ENCODE assay signal across 1 cellular context in genomic region chr19:14818588-14818987, GRCh38.
TF ChIP-seq lines count a peak whose summit lies in the region.

No MANE protein-coding gene starts in this region.

TF ChIP-seq in K562, 482 proteins besides CTCF, POLR2A, EP300 and RAD21 (continued from another document):
- TF ChIP-seq, protein P1, sequence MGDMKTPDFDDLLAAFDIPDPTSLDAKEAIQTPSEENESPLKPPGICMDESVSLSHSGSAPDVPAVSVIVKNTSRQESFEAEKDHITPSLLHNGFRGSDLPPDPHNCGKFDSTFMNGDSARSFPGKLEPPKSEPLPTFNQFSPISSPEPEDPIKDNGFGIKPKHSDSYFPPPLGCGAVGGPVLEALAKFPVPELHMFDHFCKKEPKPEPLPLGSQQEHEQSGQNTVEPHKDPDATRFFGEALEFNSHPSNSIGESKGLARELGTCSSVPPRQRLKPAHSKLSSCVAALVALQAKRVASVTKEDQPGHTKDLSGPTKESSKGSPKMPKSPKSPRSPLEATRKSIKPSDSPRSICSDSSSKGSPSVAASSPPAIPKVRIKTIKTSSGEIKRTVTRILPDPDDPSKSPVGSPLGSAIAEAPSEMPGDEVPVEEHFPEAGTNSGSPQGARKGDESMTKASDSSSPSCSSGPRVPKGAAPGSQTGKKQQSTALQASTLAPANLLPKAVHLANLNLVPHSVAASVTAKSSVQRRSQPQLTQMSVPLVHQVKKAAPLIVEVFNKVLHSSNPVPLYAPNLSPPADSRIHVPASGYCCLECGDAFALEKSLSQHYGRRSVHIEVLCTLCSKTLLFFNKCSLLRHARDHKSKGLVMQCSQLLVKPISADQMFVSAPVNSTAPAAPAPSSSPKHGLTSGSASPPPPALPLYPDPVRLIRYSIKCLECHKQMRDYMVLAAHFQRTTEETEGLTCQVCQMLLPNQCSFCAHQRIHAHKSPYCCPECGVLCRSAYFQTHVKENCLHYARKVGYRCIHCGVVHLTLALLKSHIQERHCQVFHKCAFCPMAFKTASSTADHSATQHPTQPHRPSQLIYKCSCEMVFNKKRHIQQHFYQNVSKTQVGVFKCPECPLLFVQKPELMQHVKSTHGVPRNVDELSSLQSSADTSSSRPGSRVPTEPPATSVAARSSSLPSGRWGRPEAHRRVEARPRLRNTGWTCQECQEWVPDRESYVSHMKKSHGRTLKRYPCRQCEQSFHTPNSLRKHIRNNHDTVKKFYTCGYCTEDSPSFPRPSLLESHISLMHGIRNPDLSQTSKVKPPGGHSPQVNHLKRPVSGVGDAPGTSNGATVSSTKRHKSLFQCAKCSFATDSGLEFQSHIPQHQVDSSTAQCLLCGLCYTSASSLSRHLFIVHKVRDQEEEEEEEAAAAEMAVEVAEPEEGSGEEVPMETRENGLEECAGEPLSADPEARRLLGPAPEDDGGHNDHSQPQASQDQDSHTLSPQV (IDR thresholded peaks at IDR 0.05): no peak
- TF ChIP-seq TEAD4 (IDR thresholded peaks at IDR 0.05; ENCODE audit: low read length): peak; percentile 66; the same call in 1 of the 2 replicates
- TF ChIP-seq TEAD4 (CRISPR knock-in tag; IDR thresholded peaks at IDR 0.05; ENCODE audit: borderline replicate concordance): no peak
- peak; percentile 45; the same call in 1 of the 2 replicates for TF ChIP-seq ARID1B (IDR thresholded peaks at IDR 0.05)
- no peak for TF ChIP-seq SMARCE1 (IDR thresholded peaks at IDR 0.05)
- peak; percentile 50 for TF ChIP-seq TCF3 (CRISPR knock-in tag; IDR thresholded peaks at IDR 0.05)
- 0 out of 2 replicates have a peak, but pooled peaks have one; percentile 17 for TF ChIP-seq VEZF1 (CRISPR knock-in tag; IDR thresholded peaks at IDR 0.05)
- peak; percentile 45 for TF ChIP-seq MEIS2 (IDR thresholded peaks at IDR 0.05; ENCODE audit: partially characterized antibody)
- peak; percentile 37 for TF ChIP-seq CBFA2T3 (IDR thresholded peaks at IDR 0.05)
- TF ChIP-seq NFRKB (IDR thresholded peaks at IDR 0.05; ENCODE audit: low read depth): no peak
